10 cellular contexts compared by ENCODE assay signal in genomic region chr3:50936389-50936788, GRCh38.
"Had no signal": no experiment of that assay in that cellular context is flagged by ENCODE, and none has a peak within 500 bp of the region (broad histone marks: within the 10 kb centered on the region; RNA-seq: fewer than 3 reads in every experiment).

No MANE protein-coding gene starts in this region.

- H3K4me3 Mint-ChIP-seq: H9, HFFc6 had no signal

- H3K4me1 Mint-ChIP-seq: H9 had no signal

- FAIRE-seq: H54 had no signal

- H3K4me3 ChIP-seq: GM23248 had no signal

- H3K4me2 ChIP-seq: KMS-11 had no signal

- H3K9ac ChIP-seq: GM23248, KMS-11 had no signal

- DNase-seq: GM23248, GOT3, H9, HCEC 1CT, HFFc6, Karpas-422, KBM-7 had no signal

- H2AFZ ChIP-seq: GM23248 had no signal

- H3K27ac ChIP-seq: GM23248, HL-60, KMS-11 had no signal

- H3K27ac Mint-ChIP-seq: H9, HFFc6 had no signal
